1 cellular context compared by ENCODE assay signal in the genomic region with DNA sequence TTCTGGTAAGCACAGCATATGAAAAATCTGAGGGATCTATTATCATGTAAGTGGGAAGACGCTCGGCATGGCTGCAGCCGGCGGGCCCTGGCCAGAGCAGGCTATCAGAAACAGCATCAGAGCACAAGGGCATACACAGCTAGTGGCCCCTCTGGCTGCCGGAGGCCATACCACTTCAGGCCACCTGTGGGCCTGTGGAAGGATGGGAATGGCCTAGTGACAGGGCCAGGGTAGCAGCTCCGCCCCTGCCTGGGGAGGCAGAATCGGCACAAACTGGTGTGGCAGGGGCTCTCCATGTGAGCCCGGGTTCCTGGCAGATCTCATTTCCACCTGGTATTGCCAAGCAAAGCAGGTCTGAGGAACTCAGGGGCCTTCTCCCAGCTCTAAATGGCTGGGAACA.
TF ChIP-seq lines count a peak whose summit lies in the region.

No MANE protein-coding gene starts in this region.

TF ChIP-seq in WTC11, 78 proteins besides CTCF, POLR2A, EP300 and RAD21 (continued from another document):
- TF ChIP-seq, protein P1, sequence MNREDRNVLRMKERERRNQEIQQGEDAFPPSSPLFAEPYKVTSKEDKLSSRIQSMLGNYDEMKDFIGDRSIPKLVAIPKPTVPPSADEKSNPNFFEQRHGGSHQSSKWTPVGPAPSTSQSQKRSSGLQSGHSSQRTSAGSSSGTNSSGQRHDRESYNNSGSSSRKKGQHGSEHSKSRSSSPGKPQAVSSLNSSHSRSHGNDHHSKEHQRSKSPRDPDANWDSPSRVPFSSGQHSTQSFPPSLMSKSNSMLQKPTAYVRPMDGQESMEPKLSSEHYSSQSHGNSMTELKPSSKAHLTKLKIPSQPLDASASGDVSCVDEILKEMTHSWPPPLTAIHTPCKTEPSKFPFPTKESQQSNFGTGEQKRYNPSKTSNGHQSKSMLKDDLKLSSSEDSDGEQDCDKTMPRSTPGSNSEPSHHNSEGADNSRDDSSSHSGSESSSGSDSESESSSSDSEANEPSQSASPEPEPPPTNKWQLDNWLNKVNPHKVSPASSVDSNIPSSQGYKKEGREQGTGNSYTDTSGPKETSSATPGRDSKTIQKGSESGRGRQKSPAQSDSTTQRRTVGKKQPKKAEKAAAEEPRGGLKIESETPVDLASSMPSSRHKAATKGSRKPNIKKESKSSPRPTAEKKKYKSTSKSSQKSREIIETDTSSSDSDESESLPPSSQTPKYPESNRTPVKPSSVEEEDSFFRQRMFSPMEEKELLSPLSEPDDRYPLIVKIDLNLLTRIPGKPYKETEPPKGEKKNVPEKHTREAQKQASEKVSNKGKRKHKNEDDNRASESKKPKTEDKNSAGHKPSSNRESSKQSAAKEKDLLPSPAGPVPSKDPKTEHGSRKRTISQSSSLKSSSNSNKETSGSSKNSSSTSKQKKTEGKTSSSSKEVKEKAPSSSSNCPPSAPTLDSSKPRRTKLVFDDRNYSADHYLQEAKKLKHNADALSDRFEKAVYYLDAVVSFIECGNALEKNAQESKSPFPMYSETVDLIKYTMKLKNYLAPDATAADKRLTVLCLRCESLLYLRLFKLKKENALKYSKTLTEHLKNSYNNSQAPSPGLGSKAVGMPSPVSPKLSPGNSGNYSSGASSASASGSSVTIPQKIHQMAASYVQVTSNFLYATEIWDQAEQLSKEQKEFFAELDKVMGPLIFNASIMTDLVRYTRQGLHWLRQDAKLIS (CRISPR knock-in tag; IDR thresholded peaks at IDR 0.05; ENCODE audit: borderline replicate concordance) = no peak
- TF ChIP-seq, protein P2, sequence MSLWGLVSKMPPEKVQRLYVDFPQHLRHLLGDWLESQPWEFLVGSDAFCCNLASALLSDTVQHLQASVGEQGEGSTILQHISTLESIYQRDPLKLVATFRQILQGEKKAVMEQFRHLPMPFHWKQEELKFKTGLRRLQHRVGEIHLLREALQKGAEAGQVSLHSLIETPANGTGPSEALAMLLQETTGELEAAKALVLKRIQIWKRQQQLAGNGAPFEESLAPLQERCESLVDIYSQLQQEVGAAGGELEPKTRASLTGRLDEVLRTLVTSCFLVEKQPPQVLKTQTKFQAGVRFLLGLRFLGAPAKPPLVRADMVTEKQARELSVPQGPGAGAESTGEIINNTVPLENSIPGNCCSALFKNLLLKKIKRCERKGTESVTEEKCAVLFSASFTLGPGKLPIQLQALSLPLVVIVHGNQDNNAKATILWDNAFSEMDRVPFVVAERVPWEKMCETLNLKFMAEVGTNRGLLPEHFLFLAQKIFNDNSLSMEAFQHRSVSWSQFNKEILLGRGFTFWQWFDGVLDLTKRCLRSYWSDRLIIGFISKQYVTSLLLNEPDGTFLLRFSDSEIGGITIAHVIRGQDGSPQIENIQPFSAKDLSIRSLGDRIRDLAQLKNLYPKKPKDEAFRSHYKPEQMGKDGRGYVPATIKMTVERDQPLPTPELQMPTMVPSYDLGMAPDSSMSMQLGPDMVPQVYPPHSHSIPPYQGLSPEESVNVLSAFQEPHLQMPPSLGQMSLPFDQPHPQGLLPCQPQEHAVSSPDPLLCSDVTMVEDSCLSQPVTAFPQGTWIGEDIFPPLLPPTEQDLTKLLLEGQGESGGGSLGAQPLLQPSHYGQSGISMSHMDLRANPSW (CRISPR knock-in tag; conservative IDR thresholded peaks at IDR 0.05; ENCODE audit: low read depth) = no peak
